ENCODE assay signal across 16 cellular contexts in the genomic region with DNA sequence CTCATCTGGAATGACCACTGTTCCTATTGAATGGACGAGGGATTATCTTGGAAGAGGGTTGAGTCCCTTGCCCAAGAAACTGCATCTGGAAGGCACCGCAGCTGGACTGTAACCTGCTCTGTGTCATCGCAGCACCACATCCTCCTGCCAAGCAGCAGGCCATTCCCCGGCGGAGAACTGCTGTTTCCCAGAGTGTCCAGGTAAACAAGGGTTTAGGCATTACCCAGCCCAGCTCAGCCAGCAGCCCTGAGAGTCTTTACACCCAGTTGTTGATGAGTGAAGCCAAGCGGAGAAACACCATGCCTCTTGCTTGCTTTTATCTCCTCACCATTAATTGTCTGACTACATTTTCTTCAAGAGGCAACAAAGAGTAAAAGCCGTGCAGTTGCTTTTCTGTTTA.
DNase-seq lines count a peak whose midpoint lies in the region; ATAC-seq, FAIRE-seq and TF ChIP-seq lines count a peak whose summit lies in the region.
"Had no signal": no experiment of that assay in that cellular context is flagged by ENCODE, and none has a peak within 500 bp of the region (broad histone marks: within the 10 kb centered on the region; RNA-seq: fewer than 3 reads in every experiment).

No MANE protein-coding gene starts in this region.

- H3K9me3 Mint-ChIP-seq in endothelial cell (ENCODE audit: unreplicated experiment) = no peaks in the 10 kb centered on the region

- H3K4me3 ChIP-seq in BLaER1 = no peak overlapping the region
- H3K4me3 ChIP-seq in epithelial cell of proximal tubule (ENCODE audit: low read depth, low read length) = no peak overlapping the region
- H3K4me3 ChIP-seq: BLaER1 treated with 17β-estradiol and CSF1 and Interleukin-3, amounts not matched to agents 10 nM and 100 nM; GM12878; HAP-1 had no signal

- H3K4me1 ChIP-seq in BLaER1 = peaks cover 26% of the 10 kb centered on the region
- H3K4me1 ChIP-seq: HAP-1 had no signal

- H3K4me1 Mint-ChIP-seq in endothelial cell (ENCODE audit: unreplicated experiment) = peaks cover 2% of the 10 kb centered on the region

- ATAC-seq in GM18517 (IDR thresholded peaks at IDR 0.05; ENCODE audit: unreplicated experiment) = no peak
- ATAC-seq: GM12878 had no signal

- no peak for TF ChIP-seq POLR2A in GM12891 (IDR thresholded peaks at IDR 0.05; ENCODE audit: low read depth, low read length)

- no peak for TF ChIP-seq CTCF in epithelial cell of proximal tubule (conservative IDR thresholded peaks at IDR 0.05; ENCODE audit: low read depth, low read length)
- no peak for TF ChIP-seq CTCF in endothelial cell (IDR thresholded peaks at IDR 0.05; ENCODE audit: unreplicated experiment)

- no peak overlapping the region for H3K27ac ChIP-seq in BLaER1
- H3K27ac ChIP-seq: BLaER1 treated with 17β-estradiol and CSF1 and Interleukin-3, amounts not matched to agents 10 nM and 100 nM had no signal

- no peak overlapping the region for H3K27ac Mint-ChIP-seq in endothelial cell (ENCODE audit: unreplicated experiment)
- H3K27ac Mint-ChIP-seq: CD4-positive, CD25-positive, alpha-beta regulatory T cell had no signal

- H3K4me3 Mint-ChIP-seq in endothelial cell (ENCODE audit: unreplicated experiment) = no peak overlapping the region
- H3K4me3 Mint-ChIP-seq: CD4-positive, CD25-positive, alpha-beta regulatory T cell had no signal

- FAIRE-seq in GM12891 (lab: Jason Lieb, UNC) = no peak
- FAIRE-seq: GM12878, H1 had no signal

- DNase-seq in NCI-H187 treated with DMSO at 0.1 percent for 48 hours (lab: John Stamatoyannopoulos, UW) (peak; percentile 48), epithelial cell of proximal tubule (ENCODE audit: low read depth) (peak; percentile 18), renal cortical epithelial cell (ENCODE audit: low read depth) (peak; percentile 38), GM12891 (ENCODE audit: insufficient read length, low spot score) (no peak), endothelial cell (ENCODE audit: low spot score) (no peak)
- DNase-seq in activated CD8-positive, alpha-beta memory T cell treated with anti-CD3 and anti-CD28 coated beads, Interleukin-2, amount 50 U/mL, for 48 hours = no peak
- DNase-seq: 8988T; AML-193; CD4-positive, CD25-positive, alpha-beta regulatory T cell; DMS53 had no signal

- no peaks in the 10 kb centered on the region for H3K9me3 ChIP-seq in BLaER1
- H3K9me3 ChIP-seq: BLaER1 treated with 17β-estradiol and CSF1 and Interleukin-3, amounts not matched to agents 10 nM and 100 nM; HAP-1 had no signal

- H4K20me1 ChIP-seq in BLaER1 = no peaks in the 10 kb centered on the region; the same call in 1 of the 2 replicates

- H3K27me3 Mint-ChIP-seq in endothelial cell (ENCODE audit: unreplicated experiment) = peaks cover 8% of the 10 kb centered on the region
- H3K27me3 Mint-ChIP-seq: CD4-positive, CD25-positive, alpha-beta regulatory T cell had no signal

- no peaks in the 10 kb centered on the region for H3K27me3 ChIP-seq in BLaER1
- H3K27me3 ChIP-seq: BLaER1 treated with 17β-estradiol and CSF1 and Interleukin-3, amounts not matched to agents 10 nM and 100 nM had no signal

- H3K36me3 ChIP-seq in BLaER1 = no peaks in the 10 kb centered on the region
- H3K36me3 ChIP-seq: BLaER1 treated with 17β-estradiol and CSF1 and Interleukin-3, amounts not matched to agents 10 nM and 100 nM; HAP-1 had no signal

- H3K4me2 ChIP-seq in BLaER1 = peak overlapping the region; percentile 12; the same call in 1 of the 2 replicates

- no peak overlapping the region for H3K9ac ChIP-seq in BLaER1
- H3K9ac ChIP-seq: BLaER1 treated with 17β-estradiol and CSF1 and Interleukin-3, amounts not matched to agents 10 nM and 100 nM had no signal

- no peaks in the 10 kb centered on the region for H3K36me3 Mint-ChIP-seq in endothelial cell (ENCODE audit: low read depth, unreplicated experiment)
- H3K36me3 Mint-ChIP-seq: CD4-positive, CD25-positive, alpha-beta regulatory T cell had no signal

TF ChIP-seq in GM12891, 5 proteins besides CTCF, POLR2A, EP300 and RAD21:
- TF ChIP-seq TAF1 (IDR thresholded peaks at IDR 0.05; ENCODE audit: low read depth, low read length) (no peak), PAX5 (IDR thresholded peaks at IDR 0.05; ENCODE audit: insufficient read depth, low read length, severe bottlenecking) (no peak), POU2F2 (IDR thresholded peaks at IDR 0.05; ENCODE audit: low read depth, low read length) (no peak), SPI1 (IDR thresholded peaks at IDR 0.05; ENCODE audit: low read depth, low read length) (no peak), POLR2AphosphoS5 (IDR thresholded peaks at IDR 0.05; ENCODE audit: low read depth, low read length) (no peak)

Comparison
In these comparisons a context has a peak if more than half of its experiments do, and no peak if none do; other contexts are left out.
1. DNase-seq: peak in NCI-H187 treated with DMSO at 0.1 percent for 48 hours (single experiment), epithelial cell of proximal tubule (single experiment) and renal cortical epithelial cell (single experiment); none in GM12891 (single experiment), endothelial cell (single experiment) and activated CD8-positive, alpha-beta memory T cell treated with anti-CD3 and anti-CD28 coated beads, Interleukin-2, amount 50 U/mL, for 48 hours (single experiment).